ENCODE assay signal across 8 cellular contexts in the genomic region with DNA sequence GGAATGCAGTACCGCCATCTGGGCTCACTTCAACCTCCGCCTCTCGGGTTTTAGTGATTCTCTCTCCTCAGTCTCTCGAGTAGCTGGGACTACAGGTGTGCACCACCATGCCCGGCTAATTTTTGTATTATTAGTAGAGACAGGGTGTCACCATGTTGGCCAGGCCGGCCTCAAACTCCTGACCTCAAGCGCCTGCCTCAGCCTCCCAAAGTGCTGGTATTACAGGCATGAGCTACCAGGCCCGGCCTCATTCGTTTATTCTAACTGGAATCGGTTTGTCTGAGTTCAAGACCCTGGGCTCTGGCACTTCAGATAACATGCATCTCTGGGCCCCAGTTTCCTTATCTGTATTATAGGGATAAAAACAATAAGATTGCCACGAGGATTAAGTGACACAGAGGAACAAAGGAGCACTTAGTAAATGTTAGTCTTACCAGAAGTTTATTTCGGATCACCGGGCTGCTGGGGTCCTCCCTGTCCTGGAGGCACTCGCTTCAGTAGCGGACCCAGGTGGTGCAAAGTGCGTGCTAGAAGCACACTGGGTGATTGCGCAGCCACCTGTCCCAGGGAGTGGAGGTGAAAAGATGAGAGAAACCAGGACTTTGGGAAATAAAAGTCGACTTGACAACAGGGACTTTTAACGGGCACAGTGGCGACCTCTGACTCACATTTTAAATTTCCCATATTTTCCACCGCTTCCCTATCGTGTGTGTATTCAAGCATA. TPM values are rescaled to one million over a fixed set of nuclear protein-coding genes. Genes with fewer than 3 reads are reported as not detected.
DNase-seq lines count a peak whose midpoint lies in the region; ATAC-seq, FAIRE-seq and TF ChIP-seq lines count a peak whose summit lies in the region.

No MANE protein-coding gene starts in this region.

- H3K4me1 ChIP-seq in GM12878 (ENCODE audit: control insufficient read depth, insufficient read depth, low read length) (no peaks in the 10 kb centered on the region), stomach smooth muscle (ENCODE audit: control insufficient read depth, insufficient read depth, low read length) (peaks cover 51% of the 10 kb centered on the region)

- no peak for ATAC-seq in GM12878
- ATAC-seq in HG02852 (IDR thresholded peaks at IDR 0.05; ENCODE audit: unreplicated experiment): no peak

- no peaks in the 10 kb centered on the region for H3K79me2 ChIP-seq in GM12878 (ENCODE audit: control insufficient read depth, insufficient read depth, low read length)

- H3K36me3 ChIP-seq in GM12878 (ENCODE audit: control insufficient read depth in 2 of 2, insufficient read depth in 2 of 2, low read length in 1 of 2) (no peaks in the 10 kb centered on the region), stomach smooth muscle (ENCODE audit: control insufficient read depth in 2 of 2, insufficient read depth in 2 of 2, low read length in 2 of 2) (peaks cover 2 to 3% of the 10 kb centered on the region in 2 donors)

- peak overlapping the region; percentile 45; the same call in 1 of the 2 replicates for H3K4me2 ChIP-seq in GM12878 (ENCODE audit: control insufficient read depth, insufficient read depth)

- no TSS peak for BruUV-seq in GM12878 (replicated peaks; lab: Mats Ljungman, UMichigan)

- no peak for FAIRE-seq in GM12878 (lab: Jason Lieb, UNC)

- TF ChIP-seq POLR2A in GM12878 (IDR thresholded peaks at IDR 0.05; ENCODE audit: low read depth, low read length): no peak

- in situ Hi-C loops in GM12878 (cut with MboI): no loop called here

- SMC1A ChIA-PET in GM12878 (lab: Charles Lee; ENCODE audit: uncharacterized antibody, unreplicated experiment): no interaction called here

- WGBS in GM12878 (ENCODE audit: insufficient coverage, insufficient replicate concordance, low lambda C conversion rate, missing lambda C conversion rate): 42% methylated on average over 22 of the region's 22 CpGs

- TF ChIP-seq EP300 in GM12878 (IDR thresholded peaks at IDR 0.05; ENCODE audit: borderline replicate concordance in 1 of 2, control insufficient read depth in 1 of 2, low read depth in 2 of 2, low read length in 2 of 2): no peak

- H3K4me3 ChIP-seq in GM12878: no peak overlapping the region
- peak overlapping the region; percentile 75 to 76 for H3K4me3 ChIP-seq in stomach smooth muscle (ENCODE audit: low read length in 2 of 2)

- no peak for TF ChIP-seq CTCF in GM12878 (IDR thresholded peaks at IDR 0.05 in 2 of 3, conservative IDR thresholded peaks at IDR 0.05 in 1 of 3; ENCODE audit: control insufficient read depth in 2 of 3, extremely low read depth in 1 of 3, insufficient read depth in 1 of 3, low read depth in 3 of 3, low read length in 3 of 3)

- no peak for TF ChIP-seq RAD21 in GM12878 (IDR thresholded peaks at IDR 0.05; ENCODE audit: insufficient read depth, low read depth, low read length)

- H3K9me3 ChIP-seq in GM12878 (replicated peaks; ENCODE audit: control insufficient read depth, insufficient read depth, low read length) (no peaks in the 10 kb centered on the region), stomach smooth muscle (ENCODE audit: control insufficient read depth in 2 of 2, low read length in 2 of 2) (no peaks in the 10 kb centered on the region)

- H4K20me1 ChIP-seq in GM12878 (ENCODE audit: control insufficient read depth, insufficient read depth): no peaks in the 10 kb centered on the region

- CTCF ChIA-PET in GM12878 (lab: Yijun Ruan, JAX): interaction anchor here (0.9 kb wide), 1 partner anchor 211 kb away, joined by 3 read pairs; no protein-coding TSS in a partner anchor

- H3K9ac ChIP-seq in GM12878 (ENCODE audit: control insufficient read depth, insufficient read depth, low read length): no peak overlapping the region
- peak overlapping the region; percentile 75 to 89 for H3K9ac ChIP-seq in stomach smooth muscle (ENCODE audit: low read length in 2 of 2)

- POLR2A ChIA-PET in GM12878 (lab: Charles Lee): no interaction called here

- RAD21 ChIA-PET in GM12878 (lab: Charles Lee; ENCODE audit: unreplicated experiment): no interaction called here

- intact Hi-C loops in GM12878 (cut with micrococcal nuclease; ENCODE audit: unreplicated experiment): no loop called here

- H3K27ac ChIP-seq in GM12878 (ENCODE audit: control insufficient read depth, insufficient read depth): no peak overlapping the region
- peak overlapping the region; percentile 58 for H3K27ac ChIP-seq in layer of hippocampus (ENCODE audit: low read depth, low read length)
- peak overlapping the region; percentile 89 for H3K27ac ChIP-seq in stomach smooth muscle (ENCODE audit: low read length)

- H3K27me3 ChIP-seq in GM12878 (replicated peaks in 1 of 2; ENCODE audit: control insufficient read depth in 2 of 2, insufficient read depth in 2 of 2, low read length in 1 of 2) (peaks cover 0 to 2% of the 10 kb centered on the region in 2 experiments; a peak in 1 of 4 replicates), layer of hippocampus (ENCODE audit: control insufficient read depth, insufficient read depth, low read length) (no peaks in the 10 kb centered on the region), stomach smooth muscle (ENCODE audit: control insufficient read depth in 1 of 2, insufficient read depth in 2 of 2, low read length in 2 of 2) (no peaks in the 10 kb centered on the region)

- H2AFZ ChIP-seq in GM12878 (ENCODE audit: control insufficient read depth, low read depth, low read length): no peak overlapping the region; the same call in 1 of the 2 replicates

- peak; percentile 7 for DNase-seq in stimulated activated CD4-positive, alpha-beta T cell treated with anti-CD3 and anti-CD28 coated beads, Interleukin-15, amount 100 ng/mL, for 24 hours
- no peak for DNase-seq in stimulated activated CD4-positive, alpha-beta T cell treated with anti-CD3 and anti-CD28 coated beads, Interleukin-4, amount 100 ng/mL, for 1 hour
- DNase-seq in GM12878 (ENCODE audit: low read depth, low spot score) (no peak), T-helper 9 cell (no peak)
- DNase-seq in activated CD4-positive, CD25-positive, alpha-beta regulatory T cell treated with anti-CD3 and anti-CD28 coated beads, Interleukin-2, amount 50 U/mL, for 72 hours: no peak

TF ChIP-seq in GM12878, 131 proteins besides CTCF, POLR2A, EP300 and RAD21 (continues in another document):
- no peak for TF ChIP-seq NFYA (IDR thresholded peaks at IDR 0.05; ENCODE audit: borderline replicate concordance, low read depth, low read length)
- no peak for TF ChIP-seq SMARCA5 (IDR thresholded peaks at IDR 0.05)
- no peak for TF ChIP-seq ESRRA (IDR thresholded peaks at IDR 0.05; ENCODE audit: low read length)
- TF ChIP-seq HDAC2 (IDR thresholded peaks at IDR 0.05): no peak
- TF ChIP-seq ZNF274 (IDR thresholded peaks at IDR 0.05; ENCODE audit: insufficient read depth, insufficient read length): no peak

RNA-seq across cellular contexts. Expression of gene ACACB, which starts 37.5 kb away (rescaled TPM):
- total RNA-seq in GM12878 (2013; cell fraction: nucleolus; rRNA removed): 1.7 and 3.6 TPM in 2 replicates
- total RNA-seq in GM12878 (2014; rRNA removed) (0.17 and 0.38 TPM in 2 replicates), GM12878 (2014; rRNA removed; fragmentation: Illumina TruSeq; extraction: Trizol) (0.14 and 0.36 TPM in 2 replicates), GM12878 (2021) (0.88 and 1.4 TPM in 2 replicates)
- polyA plus RNA-seq in GM12878 (2011; ENCODE audit: low read depth): 0.62 TPM
- polyA plus RNA-seq in GM12878 (2011; rRNA removed) (0.19 and 0.35 TPM in 2 replicates), GM12878 (2014; fragmentation: Illumina TruSeq; extraction: Trizol) (0.06 and 0.41 TPM in 2 replicates), GM12878 (2014; fragmentation: Nextera tagmentation; extraction: Ambion mirVana) (under 1 TPM in 1 of 2 experiments, not detected in 1; 0.05 TPM), GM12878 (2014; rRNA removed) (0.55 and 1.9 TPM in 2 replicates), GM12878 (2016; fragmentation: Nextera tagmentation; extraction: Ambion mirVana) (under 1 TPM in 1 of 2 experiments, not detected in 1; 0.52 TPM)
- 0.39 and 0.48 TPM in 2 replicates for polyA plus RNA-seq in GM12878 (2011; cell fraction: cytosol; rRNA removed)
- polyA plus RNA-seq in GM12878 (2011; cell fraction: nucleus; rRNA removed): 0.60 and 1.1 TPM in 2 replicates
- 1.2 and 1.5 TPM in 2 replicates for polyA plus RNA-seq in GM12878 (2012)
- polyA minus RNA-seq in GM12878 (2011; rRNA and poly(A)+ RNA removed): 0.29 and 1.4 TPM in 2 replicates
- polyA minus RNA-seq in GM12878 (2011; cell fraction: cytosol; rRNA and poly(A)+ RNA removed): 0.53 TPM in 1 of 2 replicates, not detected in the other
- 0.24 and 2.3 TPM in 2 replicates for polyA minus RNA-seq in GM12878 (2011; cell fraction: nucleus; rRNA and poly(A)+ RNA removed)

RNA-seq across cellular contexts. Expression of gene UNG, which starts 56.5 kb away (rescaled TPM):
- 11.8 and 12.6 TPM in 2 replicates for total RNA-seq in GM12878 (2013; cell fraction: nucleolus; rRNA removed)
- 31.4 and 34.6 TPM in 2 replicates for total RNA-seq in GM12878 (2014; rRNA removed)
- 36.3 and 37.5 TPM in 2 replicates for total RNA-seq in GM12878 (2014; rRNA removed; fragmentation: Illumina TruSeq; extraction: Trizol)
- total RNA-seq in GM12878 (2021): 62.8 and 63.4 TPM in 2 replicates
- polyA plus RNA-seq in GM12878 (2011; ENCODE audit: low read depth): 30.8 TPM
- 30.3 and 46.4 TPM in 2 replicates for polyA plus RNA-seq in GM12878 (2011; rRNA removed)
- 37.2 and 38.3 TPM in 2 replicates for polyA plus RNA-seq in GM12878 (2011; cell fraction: cytosol; rRNA removed)
- 19.6 and 28.0 TPM in 2 replicates for polyA plus RNA-seq in GM12878 (2011; cell fraction: nucleus; rRNA removed)
- 32.6 and 34.4 TPM in 2 replicates for polyA plus RNA-seq in GM12878 (2012)
- polyA plus RNA-seq in GM12878 (2014; fragmentation: Illumina TruSeq; extraction: Trizol): 50.0 and 54.3 TPM in 2 replicates
- 10 to 100 TPM in 1 of 2 experiments, 1 to 10 TPM in 1; 9.5 to 24.5 TPM for polyA plus RNA-seq in GM12878 (2014; fragmentation: Nextera tagmentation; extraction: Ambion mirVana)
- 52.8 and 59.8 TPM in 2 replicates for polyA plus RNA-seq in GM12878 (2014; rRNA removed)
- 10 to 100 TPM; 76.2 to 81.9 TPM for polyA plus RNA-seq in GM12878 (2016; fragmentation: Nextera tagmentation; extraction: Ambion mirVana)
- polyA minus RNA-seq in GM12878 (2011; rRNA and poly(A)+ RNA removed): 12.1 and 13.1 TPM in 2 replicates
- polyA minus RNA-seq in GM12878 (2011; cell fraction: cytosol; rRNA and poly(A)+ RNA removed): 7.8 and 12.1 TPM in 2 replicates
- polyA minus RNA-seq in GM12878 (2011; cell fraction: nucleus; rRNA and poly(A)+ RNA removed): 4.6 and 8.6 TPM in 2 replicates
